12 cellular contexts compared by ENCODE assay signal in genomic region chr10:4686644-4686996, GRCh38.
DNase-seq lines count a peak whose midpoint lies in the region; ATAC-seq and TF ChIP-seq lines count a peak whose summit lies in the region.
"Had no signal": no experiment of that assay in that cellular context is flagged by ENCODE, and none has a peak within 500 bp of the region (broad histone marks: within the 10 kb centered on the region; RNA-seq: fewer than 3 reads in every experiment).

No MANE protein-coding gene starts in this region.

- H3K36me3 ChIP-seq in hepatocyte (replicated peaks; ENCODE audit: insufficient read depth, low read depth), result no peaks in the 10 kb centered on the region
- H3K36me3 ChIP-seq in suprapubic skin, result no peaks in the 10 kb centered on the region
- H3K36me3 ChIP-seq in upper lobe of left lung, result no peaks in the 10 kb centered on the region
- H3K36me3 ChIP-seq: prostate gland, stomach had no signal

- H4K20me1 ChIP-seq in hepatocyte (ENCODE audit: insufficient read depth, poor library complexity, severe bottlenecking), result no peaks in the 10 kb centered on the region

- H3K4me1 ChIP-seq in hepatocyte (ENCODE audit: insufficient read depth), result peaks cover 9% of the 10 kb centered on the region
- H3K4me1 ChIP-seq in suprapubic skin, result peaks cover 33% of the 10 kb centered on the region
- no peaks in the 10 kb centered on the region for H3K4me1 ChIP-seq in upper lobe of left lung
- H3K4me1 ChIP-seq: prostate gland, stomach had no signal

- WGBS in hepatocyte (ENCODE audit: low lambda C conversion rate, missing lambda C conversion rate), result 66% methylated on average over 4 of the region's 4 CpGs
- 63% methylated on average over 4 of the region's 4 CpGs for whole genome bisulfite sequencing in suprapubic skin
- 87 to 94% methylated on average over 4 of the region's 4 CpGs for WGBS in upper lobe of left lung, 2 donors

- H3K79me2 ChIP-seq in hepatocyte, result no peaks in the 10 kb centered on the region

- H3K27me3 Mint-ChIP-seq in activated T-cell treated with anti-CD3 and anti-CD28 coated beads, Interleukin-2, amount 50 U/mL, for 24 hours, result peaks cover 15% of the 10 kb centered on the region

- peak overlapping the region; percentile 83 for H3K27ac ChIP-seq in hepatocyte
- peak overlapping the region; percentile 50 for H3K27ac ChIP-seq in suprapubic skin
- no peak overlapping the region for H3K27ac ChIP-seq in upper lobe of left lung
- H3K27ac ChIP-seq: dorsolateral prefrontal cortex, prostate gland, stomach had no signal

- no peaks in the 10 kb centered on the region for H3K27me3 ChIP-seq in hepatocyte
- no peaks in the 10 kb centered on the region for H3K27me3 ChIP-seq in suprapubic skin
- H3K27me3 ChIP-seq in upper lobe of left lung, result no peaks in the 10 kb centered on the region
- H3K27me3 ChIP-seq: stomach had no signal

- H3K9me2 ChIP-seq in hepatocyte (replicated peaks; ENCODE audit: insufficient read depth), result no peaks in the 10 kb centered on the region

- TF ChIP-seq EP300 in suprapubic skin (IDR thresholded peaks at IDR 0.05), result no peak
- TF ChIP-seq EP300 in upper lobe of left lung (IDR thresholded peaks at IDR 0.05), result no peak

- H3K4me3 Mint-ChIP-seq in activated T-cell treated with anti-CD3 and anti-CD28 coated beads, Interleukin-2, amount 50 U/mL, for 24 hours, result peak overlapping the region; percentile 22

- H3K4me1 Mint-ChIP-seq in activated T-cell treated with anti-CD3 and anti-CD28 coated beads, Interleukin-2, amount 50 U/mL, for 24 hours (ENCODE audit: low read depth), result peaks cover 51% of the 10 kb centered on the region

- no peak overlapping the region for H3K4me3 ChIP-seq in hepatocyte
- H3K4me3 ChIP-seq in suprapubic skin, result no peak overlapping the region
- H3K4me3 ChIP-seq in upper lobe of left lung, result no peak overlapping the region
- H3K4me3 ChIP-seq: dorsolateral prefrontal cortex, prostate gland, stomach had no signal

- TF ChIP-seq CTCF in hepatocyte (IDR thresholded peaks at IDR 0.05; ENCODE audit: poor library complexity), result no peak
- TF ChIP-seq CTCF in suprapubic skin (IDR thresholded peaks at IDR 0.05), result no peak
- no peak for TF ChIP-seq CTCF in upper lobe of left lung (IDR thresholded peaks at IDR 0.05)

- peak overlapping the region; percentile 87 for H3K27ac Mint-ChIP-seq in activated T-cell treated with anti-CD3 and anti-CD28 coated beads, Interleukin-2, amount 50 U/mL, for 24 hours

- ATAC-seq in upper lobe of left lung (ENCODE audit: low FRiP score in 2 of 2), result no peak

- H3K9me3 Mint-ChIP-seq in activated T-cell treated with anti-CD3 and anti-CD28 coated beads, Interleukin-2, amount 50 U/mL, for 24 hours, result no peaks in the 10 kb centered on the region

- H3K9me3 ChIP-seq in hepatocyte (ENCODE audit: low read depth) (no peaks in the 10 kb centered on the region), suprapubic skin (no peaks in the 10 kb centered on the region), upper lobe of left lung (no peaks in the 10 kb centered on the region)
- H3K9me3 ChIP-seq: prostate gland, stomach had no signal

- DNase-seq in stimulated activated CD4-positive, alpha-beta T cell treated with anti-CD3 and anti-CD28 coated beads, Interleukin-12 subunit alpha, Interleukin-12 subunit beta, amount 100 ng/mL, for 48 hours (ENCODE audit: low read depth in 2 of 3, low spot score in 1 of 3), result peak in 2 of 3 donors; percentile 8 to 44
- no peak for DNase-seq in stimulated activated CD4-positive, alpha-beta T cell treated with anti-CD3 and anti-CD28 coated beads, Interleukin-12 subunit alpha, Interleukin-12 subunit beta, amount 100 ng/mL, for 4 hours
- DNase-seq in activated T-cell treated with anti-CD3 and anti-CD28 coated beads, Interleukin-2, amount 50 U/mL, for 24 hours, result no peak
- peak; percentile 67 for DNase-seq in hepatocyte (ENCODE audit: low spot score)
- no peak for DNase-seq in suprapubic skin (ENCODE audit: low spot score in 2 of 2)
- DNase-seq in nucleus accumbens (lab: John Stamatoyannopoulos, UW), result no peak
- no peak for DNase-seq in upper lobe of left lung
- DNase-seq in NCI-H1092 treated with DMSO at 0.1 percent for 48 hours (lab: John Stamatoyannopoulos, UW), result no peak
- DNase-seq: dorsolateral prefrontal cortex, NCI-H1105 treated with DMSO at 0.1 percent for 48 hours, stomach had no signal

- no peak overlapping the region for H3K4me2 ChIP-seq in hepatocyte

- H3K36me3 Mint-ChIP-seq in activated T-cell treated with anti-CD3 and anti-CD28 coated beads, Interleukin-2, amount 50 U/mL, for 24 hours (ENCODE audit: low read depth), result no peaks in the 10 kb centered on the region

- TF ChIP-seq POLR2A in suprapubic skin (IDR thresholded peaks at IDR 0.05), result no peak
- TF ChIP-seq POLR2A in upper lobe of left lung (IDR thresholded peaks at IDR 0.05), result no peak

- H2AFZ ChIP-seq in hepatocyte, result no peak overlapping the region

Comparison
In these comparisons a context has a peak if more than half of its experiments do, and no peak if none do; other contexts are left out.
1. DNase-seq: peak in stimulated activated CD4-positive, alpha-beta T cell treated with anti-CD3 and anti-CD28 coated beads, Interleukin-12 subunit alpha, Interleukin-12 subunit beta, amount 100 ng/mL, for 48 hours (2 of 3) and hepatocyte (single experiment); none in stimulated activated CD4-positive, alpha-beta T cell treated with anti-CD3 and anti-CD28 coated beads, Interleukin-12 subunit alpha, Interleukin-12 subunit beta, amount 100 ng/mL, for 4 hours (single experiment), activated T-cell treated with anti-CD3 and anti-CD28 coated beads, Interleukin-2, amount 50 U/mL, for 24 hours (single experiment), suprapubic skin (0 of 2), nucleus accumbens (0 of 56), upper lobe of left lung (0 of 2) and NCI-H1092 treated with DMSO at 0.1 percent for 48 hours (single experiment).
2. H3K27ac ChIP-seq: peak in hepatocyte (single experiment) and suprapubic skin (single experiment); none in upper lobe of left lung (0 of 4).